In genomic region chr4:169270810-169271691, GRCh38 we compare ENCODE assay signal across 1 cellular context.
TF ChIP-seq lines count a peak whose summit lies in the region.

Gene SH3RF1 (minus strand): TSS chr4:169270956. CDS start chr4:169269212, 1,744 bp downstream.

TF ChIP-seq in H1, 55 proteins besides CTCF, POLR2A, EP300 and RAD21 (continued from another document):
- TF ChIP-seq YY1 (IDR thresholded peaks at IDR 0.05; ENCODE audit: low read depth, low read length) (0 out of 2 replicates have a peak, but pooled peaks have one; percentile 51), KDM4A (IDR thresholded peaks at IDR 0.05; ENCODE audit: low read depth, low read length, severe bottlenecking) (peak; percentile 78), TAF7 (optimal IDR thresholded peaks at IDR 0.05; ENCODE audit: borderline replicate concordance, low read depth, low read length) (peak; percentile 51), JUND (IDR thresholded peaks at IDR 0.05; ENCODE audit: low read length) (no peak), ASH2L (IDR thresholded peaks at IDR 0.05; ENCODE audit: low read length) (peak; percentile 79), EZH2 (IDR thresholded peaks at IDR 0.05; ENCODE audit: low read depth, low read length, severe bottlenecking) (peak; percentile 41), HDAC6 (IDR thresholded peaks at IDR 0.05; ENCODE audit: low read depth, low read length) (no peak), TBP (IDR thresholded peaks at IDR 0.05; ENCODE audit: low read depth, low read length) (peak; percentile 27; the same call in 1 of the 2 replicates), RBBP5 (IDR thresholded peaks at IDR 0.05; ENCODE audit: borderline replicate concordance, low read depth, low read length) (peak; percentile 22; the same call in 1 of the 2 replicates), POLR2AphosphoS5 (IDR thresholded peaks at IDR 0.05; ENCODE audit: low read depth, low read length) (peak; percentile 70), SUZ12 (IDR thresholded peaks at IDR 0.05; ENCODE audit: low read length) (no peak), SP2 (IDR thresholded peaks at IDR 0.05; ENCODE audit: low read length) (no peak), PHF8 (conservative IDR thresholded peaks at IDR 0.05; ENCODE audit: low read depth, low read length) (0 out of 2 replicates have a peak, but pooled peaks have one; percentile 55)
